Comparison of ENCODE assay signal across 9 cellular contexts in genomic region chr6:73354389-73354651, GRCh38. TPM values are rescaled to one million over a fixed set of nuclear protein-coding genes. Genes with fewer than 3 reads are reported as not detected.
"Had no signal": no experiment of that assay in that cellular context is flagged by ENCODE, and none has a peak within 500 bp of the region (broad histone marks: within the 10 kb centered on the region; RNA-seq: fewer than 3 reads in every experiment).

No MANE protein-coding gene starts in this region.

- FAIRE-seq: HepG2, HTR-8/SVneo, K562 had no signal

- DNase-seq: IMR-90, KBM-7 had no signal

- H3K27ac ChIP-seq: HL-60 had no signal

- H3K4me3 ChIP-seq: K562 had no signal

RNA-seq across cellular contexts. Expression of gene DPPA5, which starts 0.2 kb away (rescaled TPM):
- total RNA-seq: HepG2, HT-29, HT1080, IMR-90, K562 had no signal
- polyA plus RNA-seq: HepG2, IgD-negative memory B cell, IMR-90, K562 had no signal

RNA-seq across cellular contexts. Expression of gene KHDC3L, which starts 8.1 kb away (rescaled TPM):
- total RNA-seq: HepG2, HT-29, HT1080, IMR-90, K562 had no signal
- polyA plus RNA-seq: HepG2, IgD-negative memory B cell, IMR-90, K562 had no signal

RNA-seq across cellular contexts. Expression of gene OOEP, which starts 15.4 kb away (rescaled TPM):
- total RNA-seq: HepG2, HT-29, HT1080, IMR-90, K562 had no signal
- polyA plus RNA-seq: HepG2, IMR-90, K562 had no signal

RNA-seq across cellular contexts. Expression of gene DDX43, which starts 40.3 kb away (rescaled TPM):
- total RNA-seq: HepG2, HT-29, HT1080, IMR-90 had no signal
- polyA plus RNA-seq: HepG2 had no signal
